In the genomic region with DNA sequence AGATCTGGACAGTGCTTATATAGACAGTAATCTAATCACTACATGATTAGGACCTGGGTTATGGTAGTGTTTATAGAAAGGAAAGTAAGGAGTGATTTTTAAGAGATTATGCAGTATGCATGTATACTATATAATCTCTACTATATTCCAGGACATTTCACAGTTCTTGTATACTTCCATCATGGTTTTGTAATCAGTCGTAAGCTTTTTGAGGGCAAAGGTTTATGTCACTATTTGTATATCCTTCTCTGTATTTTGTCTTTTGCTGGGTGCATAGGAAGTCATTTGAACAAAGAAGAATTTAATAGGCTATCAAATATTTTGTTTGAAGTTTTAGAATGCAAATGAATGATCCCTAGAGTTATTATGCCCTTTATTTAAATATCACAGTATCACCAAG, we compare ENCODE assay signal across 17 cellular contexts. TPM values are rescaled to one million over a fixed set of nuclear protein-coding genes. Genes with fewer than 3 reads are reported as not detected.
DNase-seq lines count a peak whose midpoint lies in the region; ATAC-seq and TF ChIP-seq lines count a peak whose summit lies in the region.
"Had no signal": no experiment of that assay in that cellular context is flagged by ENCODE, and none has a peak within 500 bp of the region (broad histone marks: within the 10 kb centered on the region; RNA-seq: fewer than 3 reads in every experiment).

No MANE protein-coding gene starts in this region.

- H3K27ac Mint-ChIP-seq in activated naive CD4-positive, alpha-beta T cell treated with anti-CD3 and anti-CD28 coated beads, Interleukin-2, amount 50 U/mL, for 24 hours = peak overlapping the region; percentile 35
- H3K27ac Mint-ChIP-seq in activated B cell treated with CpG ODN at 0.5 μM for 24 hours = peak overlapping the region; percentile 13
- H3K27ac Mint-ChIP-seq: GM23338 had no signal

- no peak for TF ChIP-seq CTCF in activated B cell treated with CpG ODN at 0.5 μM for 24 hours (IDR thresholded peaks at IDR 0.05)
- TF ChIP-seq CTCF in osteoblast (IDR thresholded peaks at IDR 0.05; ENCODE audit: extremely low read depth, low read depth, low read length) = no peak
- TF ChIP-seq CTCF in PC-9 (conservative IDR thresholded peaks at IDR 0.05) = no peak

- no peak for ATAC-seq in activated B cell treated with CpG ODN at 0.5 μM for 24 hours (ENCODE audit: low read depth)
- peak; percentile 29 for ATAC-seq in left colon
- ATAC-seq in GM19397 (IDR thresholded peaks at IDR 0.05; ENCODE audit: unreplicated experiment) = no peak
- ATAC-seq: GM23338 had no signal

- H3K27ac ChIP-seq in osteoblast (ENCODE audit: low read depth, low read length) = no peak overlapping the region
- no peak overlapping the region for H3K27ac ChIP-seq in PC-9
- H3K27ac ChIP-seq: C4-2B had no signal

- H3K9me2 ChIP-seq in PC-9 (ENCODE audit: insufficient read depth) = no peaks in the 10 kb centered on the region

- H4K20me1 ChIP-seq in osteoblast (ENCODE audit: insufficient read depth, low read length) = no peaks in the 10 kb centered on the region
- peaks cover 3% of the 10 kb centered on the region for H4K20me1 ChIP-seq in PC-9 (ENCODE audit: insufficient read depth)

- no peak for DNase-seq in activated naive CD4-positive, alpha-beta T cell treated with Interleukin-2 at 50 U/mL for 16 hours
- no peak for DNase-seq in activated B cell treated with CpG ODN at 0.5 μM for 24 hours
- DNase-seq in left colon = no peak
- no peak for DNase-seq in osteoblast (ENCODE audit: insufficient read length, low spot score, missing footprints)
- DNase-seq in PC-9 = no peak
- DNase-seq in HUDEP-2 (lab: John Stamatoyannopoulos, UW; ENCODE audit: unreplicated experiment in 76 of 76) = no peak
- DNase-seq: DMS79 treated with DMSO at 0.1 percent for 48 hours, NCI-H1092 treated with DMSO at 0.1 percent for 48 hours, NCI-H1694 treated with DMSO at 0.1 percent for 48 hours, NCI-H446 treated with DMSO at 0.1 percent for 48 hours, NCI-H748 treated with DMSO at 0.1 percent for 48 hours, Peyer's patch, Right ventricle myocardium superior had no signal

- H3K4me1 ChIP-seq in osteoblast (ENCODE audit: insufficient read depth, low read length) = peaks cover 14% of the 10 kb centered on the region
- H3K4me1 ChIP-seq in PC-9 (replicated peaks; ENCODE audit: insufficient read depth) = no peaks in the 10 kb centered on the region

- H2AFZ ChIP-seq in osteoblast (ENCODE audit: low read length) = no peak overlapping the region
- H2AFZ ChIP-seq in PC-9 = no peak overlapping the region
- H2AFZ ChIP-seq: GM23338 had no signal

- H3K4me3 Mint-ChIP-seq in activated naive CD4-positive, alpha-beta T cell treated with anti-CD3 and anti-CD28 coated beads, Interleukin-2, amount 50 U/mL, for 24 hours = no peak overlapping the region
- no peak overlapping the region for H3K4me3 Mint-ChIP-seq in activated B cell treated with CpG ODN at 0.5 μM for 24 hours
- H3K4me3 Mint-ChIP-seq: GM23338 had no signal

- no peaks in the 10 kb centered on the region for H3K9me3 Mint-ChIP-seq in activated naive CD4-positive, alpha-beta T cell treated with anti-CD3 and anti-CD28 coated beads, Interleukin-2, amount 50 U/mL, for 24 hours
- H3K9me3 Mint-ChIP-seq in activated B cell treated with CpG ODN at 0.5 μM for 24 hours = no peaks in the 10 kb centered on the region
- H3K9me3 Mint-ChIP-seq: GM23338 had no signal

- H3K79me2 ChIP-seq in osteoblast (ENCODE audit: insufficient read depth, low read length) = peaks cover 46% of the 10 kb centered on the region
- peaks cover 52% of the 10 kb centered on the region for H3K79me2 ChIP-seq in PC-9 (ENCODE audit: low read depth)

- peaks cover 11% of the 10 kb centered on the region for H3K36me3 Mint-ChIP-seq in activated naive CD4-positive, alpha-beta T cell treated with anti-CD3 and anti-CD28 coated beads, Interleukin-2, amount 50 U/mL, for 24 hours
- peaks cover 34% of the 10 kb centered on the region for H3K36me3 Mint-ChIP-seq in activated B cell treated with CpG ODN at 0.5 μM for 24 hours (ENCODE audit: low read depth)

- H3K9me3 ChIP-seq in osteoblast (ENCODE audit: low read depth, low read length) (no peaks in the 10 kb centered on the region), PC-9 (ENCODE audit: insufficient read depth, low read depth) (no peaks in the 10 kb centered on the region)
- H3K9me3 ChIP-seq: Peyer's patch had no signal

- BruUV-seq in PC-9 (replicated peaks; lab: Mats Ljungman, UMichigan) = no TSS peak

- POLR2A ChIA-PET in activated B cell treated with CpG ODN at 0.5 μM for 24 hours (lab: Charles Lee) (no interaction called here), PC-9 (lab: Charles Lee; ENCODE audit: unreplicated experiment) (no interaction called here)

- H3K36me3 ChIP-seq in osteoblast (ENCODE audit: insufficient read depth, low read length) = no peaks in the 10 kb centered on the region
- no peaks in the 10 kb centered on the region for H3K36me3 ChIP-seq in PC-9 (ENCODE audit: low read depth)
- H3K36me3 ChIP-seq: Peyer's patch had no signal

- H3K27me3 Mint-ChIP-seq in activated naive CD4-positive, alpha-beta T cell treated with anti-CD3 and anti-CD28 coated beads, Interleukin-2, amount 50 U/mL, for 24 hours = no peaks in the 10 kb centered on the region
- H3K27me3 Mint-ChIP-seq in activated B cell treated with CpG ODN at 0.5 μM for 24 hours = no peaks in the 10 kb centered on the region

- H3K4me3 ChIP-seq in osteoblast (ENCODE audit: insufficient read depth, low read length) (no peak overlapping the region), PC-9 (no peak overlapping the region)
- H3K4me3 ChIP-seq: GM23338, Peyer's patch had no signal

- intact Hi-C loops in activated B cell treated with CpG ODN at 0.5 μM for 24 hours (cut with micrococcal nuclease) = no loop called here
- intact Hi-C loops in left colon (cut with DNase I, micrococcal nuclease) = no loop called here
- intact Hi-C loops in PC-9 (cut with micrococcal nuclease; ENCODE audit: unreplicated experiment) = no loop called here

- H3K4me2 ChIP-seq in osteoblast (ENCODE audit: insufficient read depth, low read length) (peak overlapping the region; percentile 54), PC-9 (no peak overlapping the region)
- H3K4me2 ChIP-seq: GM23338 had no signal

- CTCF ChIA-PET in activated B cell treated with CpG ODN at 0.5 μM for 24 hours (lab: Charles Lee) = no interaction called here
- CTCF ChIA-PET in PC-9 (lab: Charles Lee) = no interaction called here

- H3K27me3 ChIP-seq in osteoblast (ENCODE audit: insufficient read depth, low read length) = no peaks in the 10 kb centered on the region
- H3K27me3 ChIP-seq in PC-9 (ENCODE audit: insufficient read depth, low read depth) = no peaks in the 10 kb centered on the region
- H3K27me3 ChIP-seq: Peyer's patch had no signal

- H3K4me1 Mint-ChIP-seq in activated naive CD4-positive, alpha-beta T cell treated with anti-CD3 and anti-CD28 coated beads, Interleukin-2, amount 50 U/mL, for 24 hours = peaks cover 51% of the 10 kb centered on the region
- H3K4me1 Mint-ChIP-seq in activated B cell treated with CpG ODN at 0.5 μM for 24 hours = peaks cover 22% of the 10 kb centered on the region

- H3F3A ChIP-seq in PC-9 (ENCODE audit: insufficient read depth, low read depth) = no peaks in the 10 kb centered on the region; the same call in 1 of the 2 replicates

RNA-seq across cellular contexts. Expression of a gene that starts 39.2 kb away (rescaled TPM):
- total RNA-seq in activated B cell treated with CpG ODN at 0.5 μM for 24 hours (24.5 and 25.9 TPM in 2 replicates), left colon (10 to 100 TPM; 20.8 to 22.5 TPM), osteoblast (15.6 and 21.4 TPM in 2 replicates), PC-9 (2021) (13.3 and 20.7 TPM in 2 replicates)
